Comparison of ENCODE assay signal across 17 cellular contexts in the genomic region with DNA sequence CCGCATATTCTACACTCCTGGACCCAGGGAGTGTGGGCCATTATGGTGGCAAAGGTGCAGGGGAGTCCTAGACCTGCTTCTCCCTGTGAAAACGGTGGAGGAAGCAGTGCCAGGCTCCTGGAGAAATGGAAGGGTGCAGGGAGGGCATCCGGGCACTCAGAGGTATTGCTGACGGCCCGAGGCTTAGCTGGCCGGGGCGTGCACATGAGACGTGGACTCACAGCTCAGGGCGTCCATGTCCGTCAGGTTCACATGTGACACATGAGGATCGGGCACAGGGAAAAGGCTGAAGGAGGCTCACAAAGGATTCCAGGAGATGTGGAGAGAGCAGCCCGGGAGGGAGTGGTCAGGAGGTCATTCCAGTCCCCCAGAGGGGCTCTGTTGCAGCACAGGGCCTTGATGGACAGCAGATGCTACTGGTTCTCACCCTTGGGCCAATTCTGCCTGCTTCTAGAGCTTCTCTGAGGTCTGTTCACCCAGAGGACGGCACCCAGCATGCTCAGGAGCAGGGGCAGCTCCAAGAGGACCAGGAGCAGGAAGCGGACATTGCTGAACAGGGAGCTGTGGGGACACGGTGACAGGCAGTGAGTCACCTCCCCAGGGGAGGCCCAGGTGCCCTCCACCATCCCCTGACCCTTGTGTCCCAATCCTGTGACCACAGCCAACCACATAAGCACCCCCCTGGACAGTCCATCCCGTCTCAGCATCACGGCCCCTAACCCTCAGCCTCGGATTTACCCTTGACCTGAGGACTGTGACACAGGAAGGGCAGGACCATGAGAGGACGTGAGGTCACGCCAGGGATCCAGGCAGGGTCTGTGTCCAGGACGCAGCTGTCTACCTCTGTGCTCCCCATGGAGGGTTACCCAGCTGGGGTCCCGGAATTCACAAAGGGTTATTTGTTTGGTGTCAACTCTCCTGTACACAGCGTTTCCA. TPM values are rescaled to one million over a fixed set of nuclear protein-coding genes. Genes with fewer than 3 reads are reported as not detected.
DNase-seq lines count a peak whose midpoint lies in the region; TF ChIP-seq lines count a peak whose summit lies in the region.
"Had no signal": no experiment of that assay in that cellular context is flagged by ENCODE, and none has a peak within 500 bp of the region (broad histone marks: within the 10 kb centered on the region; RNA-seq: fewer than 3 reads in every experiment).

No MANE protein-coding gene starts in this region.

- H3K9me3 ChIP-seq in neural progenitor cell (ENCODE audit: low read depth), result no peaks in the 10 kb centered on the region
- no peaks in the 10 kb centered on the region for H3K9me3 ChIP-seq in vagina
- H3K9me3 ChIP-seq: BLaER1 had no signal

- H3K4me3 Mint-ChIP-seq in glutamatergic neuron (ENCODE audit: unreplicated experiment), result no peak overlapping the region
- no peak overlapping the region for H3K4me3 Mint-ChIP-seq in neural progenitor cell
- H3K4me3 Mint-ChIP-seq: CD4-positive, CD25-positive, alpha-beta regulatory T cell; GM23338; H9 had no signal

- DNase-seq in activated effector memory CD4-positive, alpha-beta T cell treated with anti-CD3 and anti-CD28 coated beads, Interleukin-2, amount 50 U/mL, for 16 hours, result peak; percentile 44
- no peak for DNase-seq in activated effector memory CD4-positive, alpha-beta T cell treated with Interleukin-2 at 50 U/mL for 16 hours
- no peak for DNase-seq in glutamatergic neuron
- no peak for DNase-seq in neural progenitor cell (ENCODE audit: low spot score)
- no peak for DNase-seq in COLO829 (ENCODE audit: low spot score)
- no peak for DNase-seq in NCI-H1105 (lab: John Stamatoyannopoulos, UW)
- no peak for DNase-seq in vagina (ENCODE audit: extremely low spot score in 2 of 2)
- DNase-seq: AML-193; Calu3; CD4-positive, CD25-positive, alpha-beta regulatory T cell; DMS 273 treated with DMSO at 0.1 percent for 48 hours; H9; IMR-90 had no signal

- no peak overlapping the region for H3K27ac ChIP-seq in neural progenitor cell
- no peak overlapping the region for H3K27ac ChIP-seq in vagina
- H3K27ac ChIP-seq: 22Rv1, BLaER1 had no signal

- TF ChIP-seq POLR2A in vagina (IDR thresholded peaks at IDR 0.05), result no peak

- no peaks in the 10 kb centered on the region for H3K79me2 ChIP-seq in neural progenitor cell (ENCODE audit: low read depth)

- H3K27me3 ChIP-seq in neural progenitor cell (peaks cover 20% of the 10 kb centered on the region), vagina (no peaks in the 10 kb centered on the region)
- H3K27me3 ChIP-seq: BLaER1 had no signal

- H3F3A ChIP-seq in neural progenitor cell (ENCODE audit: low read depth), result no peaks in the 10 kb centered on the region

- H3K4me3 ChIP-seq in neural progenitor cell (no peak overlapping the region), vagina (no peak overlapping the region)
- H3K4me3 ChIP-seq: BLaER1, GM23338 had no signal

- H3K9me3 Mint-ChIP-seq in glutamatergic neuron (ENCODE audit: unreplicated experiment) (peaks cover 2% of the 10 kb centered on the region), neural progenitor cell (no peaks in the 10 kb centered on the region)
- H3K9me3 Mint-ChIP-seq: GM23338 had no signal

- no peaks in the 10 kb centered on the region for H3K4me1 ChIP-seq in neural progenitor cell
- no peaks in the 10 kb centered on the region for H3K4me1 ChIP-seq in vagina

- intact Hi-C loops in vagina (cut with DNase I), result no loop called here

- H3K36me3 ChIP-seq in neural progenitor cell, result no peaks in the 10 kb centered on the region
- H3K36me3 ChIP-seq in vagina, result no peaks in the 10 kb centered on the region
- H3K36me3 ChIP-seq: BLaER1 had no signal

- no peaks in the 10 kb centered on the region for H4K20me1 ChIP-seq in neural progenitor cell (ENCODE audit: low read depth)
- H4K20me1 ChIP-seq: BLaER1 had no signal

- peaks cover 20% of the 10 kb centered on the region for H3K27me3 Mint-ChIP-seq in glutamatergic neuron (ENCODE audit: unreplicated experiment)
- peaks cover 6% of the 10 kb centered on the region for H3K27me3 Mint-ChIP-seq in neural progenitor cell (ENCODE audit: insufficient read depth, low read depth)
- H3K27me3 Mint-ChIP-seq: CD4-positive, CD25-positive, alpha-beta regulatory T cell had no signal

- H3K4me2 ChIP-seq in neural progenitor cell, result no peak overlapping the region
- H3K4me2 ChIP-seq: BLaER1, GM23338 had no signal

- no peak overlapping the region for H3K9ac ChIP-seq in neural progenitor cell
- H3K9ac ChIP-seq: BLaER1 had no signal

- H3K4me1 Mint-ChIP-seq in glutamatergic neuron (ENCODE audit: low read depth, unreplicated experiment), result no peaks in the 10 kb centered on the region
- H3K4me1 Mint-ChIP-seq in neural progenitor cell, result peaks cover 11% of the 10 kb centered on the region
- H3K4me1 Mint-ChIP-seq: CD4-positive, CD25-positive, alpha-beta regulatory T cell; GM23338; H9 had no signal

- H3K27ac Mint-ChIP-seq in glutamatergic neuron (ENCODE audit: unreplicated experiment) (peak overlapping the region; percentile 22), neural progenitor cell (peak overlapping the region; percentile 29)
- H3K27ac Mint-ChIP-seq: GM23338 had no signal

- H3K36me3 Mint-ChIP-seq in glutamatergic neuron (ENCODE audit: unreplicated experiment), result peaks cover 5% of the 10 kb centered on the region
- no peaks in the 10 kb centered on the region for H3K36me3 Mint-ChIP-seq in neural progenitor cell
- H3K36me3 Mint-ChIP-seq: CD4-positive, CD25-positive, alpha-beta regulatory T cell had no signal

- H2AFZ ChIP-seq in neural progenitor cell (replicated peaks), result no peak overlapping the region
- H2AFZ ChIP-seq: GM23338 had no signal

- no peak for TF ChIP-seq CTCF in glutamatergic neuron (IDR thresholded peaks at IDR 0.05; ENCODE audit: partially characterized antibody, unreplicated experiment)
- no peak for TF ChIP-seq CTCF in neural progenitor cell (IDR thresholded peaks at IDR 0.05)
- TF ChIP-seq CTCF in vagina (IDR thresholded peaks at IDR 0.05), result no peak

RNA-seq across cellular contexts. Expression of gene CD300C, which starts 4.5 kb away (rescaled TPM):
- total RNA-seq in glutamatergic neuron (ENCODE audit: unreplicated experiment) (not detected), neural progenitor cell (ENCODE audit: low replicate concordance) (not detected in 2 replicates), vagina (not detected)
- total RNA-seq: Calu3; CD4-positive, CD25-positive, alpha-beta regulatory T cell; GM23338; H9; IMR-90 had no signal

RNA-seq across cellular contexts. Expression of gene CD300LB, which starts 10.2 kb away (rescaled TPM):
- total RNA-seq in glutamatergic neuron (ENCODE audit: unreplicated experiment) (not detected), neural progenitor cell (ENCODE audit: low replicate concordance) (not detected in 2 replicates), vagina (0.25 TPM)
- total RNA-seq: Calu3; CD4-positive, CD25-positive, alpha-beta regulatory T cell; Daoy; GM23338; H9; IMR-90 had no signal

RNA-seq across cellular contexts. Expression of gene CD300H, which starts 25.9 kb away (rescaled TPM):
- total RNA-seq in glutamatergic neuron (ENCODE audit: unreplicated experiment) (not detected), neural progenitor cell (ENCODE audit: low replicate concordance) (not detected in 2 replicates), vagina (not detected)
- total RNA-seq: Calu3; CD4-positive, CD25-positive, alpha-beta regulatory T cell; Daoy; GM23338; H9; IMR-90 had no signal

RNA-seq across cellular contexts. Expression of gene CD300LD, which starts 50.6 kb away (rescaled TPM):
- total RNA-seq in glutamatergic neuron (ENCODE audit: unreplicated experiment) (not detected), neural progenitor cell (ENCODE audit: low replicate concordance) (not detected in 2 replicates), vagina (not detected)
- total RNA-seq: Calu3; CD4-positive, CD25-positive, alpha-beta regulatory T cell; Daoy; GM23338; H9; IMR-90 had no signal
